ENCODE assay signal across 31 cellular contexts in genomic region chr7:45939574-45939973, GRCh38. TPM values are rescaled to one million over a fixed set of nuclear protein-coding genes. Genes with fewer than 3 reads are reported as not detected.
DNase-seq lines count a peak whose midpoint lies in the region; ATAC-seq lines count a peak whose summit lies in the region.
"Had no signal": no experiment of that assay in that cellular context is flagged by ENCODE, and none has a peak within 500 bp of the region (broad histone marks: within the 10 kb centered on the region; RNA-seq: fewer than 3 reads in every experiment).

No MANE protein-coding gene starts in this region.

- POLR2A ChIA-PET in CD4-positive, alpha-beta memory T cell (lab: Charles Lee; ENCODE audit: partially characterized antibody) = interaction anchor here (0.9 to 2.0 kb wide), 3 partner anchors 17 to 21 kb away, joined by 4 to 10 read pairs (median 5); partner anchors contain the start of gene IGFBP3
- POLR2A ChIA-PET in T-cell (lab: Charles Lee) = no interaction called here
- POLR2A ChIA-PET in naive thymus-derived CD8-positive, alpha-beta T cell (lab: Charles Lee) = interaction anchor here (1.4 kb wide), 1 partner anchor 17 kb away, joined by 11 read pairs; the partner anchor contains the start of gene IGFBP3

- H2AFZ ChIP-seq in GM23248 = no peak overlapping the region
- H2AFZ ChIP-seq: hepatocyte had no signal

- H3K4me1 ChIP-seq in CD4-positive, alpha-beta memory T cell (ENCODE audit: insufficient read depth, low read length) = peaks cover 8% of the 10 kb centered on the region
- H3K4me1 ChIP-seq in GM23248 (ENCODE audit: insufficient read depth) = no peaks in the 10 kb centered on the region
- H3K4me1 ChIP-seq: gastroesophageal sphincter, lower lobe of right lung, pancreas, SJSA1, testis had no signal

- no peak overlapping the region for H3K9ac ChIP-seq in GM23248

- no peaks in the 10 kb centered on the region for H4K20me1 ChIP-seq in GM23248 (ENCODE audit: insufficient read depth)

- no peaks in the 10 kb centered on the region for H3K9me2 ChIP-seq in GM23248 (ENCODE audit: insufficient read depth)

- peak overlapping the region; percentile 10 for H3K27ac Mint-ChIP-seq in activated CD8-positive, alpha-beta memory T cell treated with anti-CD3 and anti-CD28 coated beads, Interleukin-2, amount 10 ng/mL, durations not matched to agents 7 days and 5 days
- peak overlapping the region in 2 of 7 donors; percentile 58 to 77 for H3K27ac Mint-ChIP-seq in CD4-positive, alpha-beta memory T cell
- no peak overlapping the region for H3K27ac Mint-ChIP-seq in T-cell
- peak overlapping the region in 4 of 10 donors; percentile 68 to 88 (median 78) for H3K27ac Mint-ChIP-seq in naive thymus-derived CD8-positive, alpha-beta T cell
- H3K27ac Mint-ChIP-seq: HFFc6 had no signal

- CTCF ChIA-PET in activated CD8-positive, alpha-beta memory T cell treated with anti-CD3 and anti-CD28 coated beads, Interleukin-2, amount 10 ng/mL, durations not matched to agents 7 days and 5 days (lab: Charles Lee) = interaction anchor here (1.5 to 1.6 kb wide), 2 partner anchors 17 to 19 kb away, joined by 3 to 11 read pairs; no protein-coding TSS in a partner anchor
- CTCF ChIA-PET in CD4-positive, alpha-beta memory T cell (lab: Charles Lee; ENCODE audit: partially characterized antibody) = interaction anchor here (1.1 to 1.3 kb wide), 3 partner anchors 17 to 21 kb away, joined by 3 to 4 read pairs (median 4); partner anchors contain the start of gene IGFBP3
- CTCF ChIA-PET in T-cell (lab: Charles Lee) = interaction anchor here in 1 of 2 donors (1.5 kb wide), 1 partner anchor 17 kb away, joined by 5 read pairs; no protein-coding TSS in a partner anchor

- H3K36me3 ChIP-seq in CD4-positive, alpha-beta memory T cell (ENCODE audit: insufficient read depth, low read length) = no peaks in the 10 kb centered on the region
- no peaks in the 10 kb centered on the region for H3K36me3 ChIP-seq in GM23248 (ENCODE audit: low read depth)
- H3K36me3 ChIP-seq: brain microvascular endothelial cell, gastroesophageal sphincter, lower lobe of right lung, pancreas, SJSA1 had no signal

- H3K27me3 Mint-ChIP-seq in activated CD8-positive, alpha-beta memory T cell treated with anti-CD3 and anti-CD28 coated beads, Interleukin-2, amount 10 ng/mL, durations not matched to agents 7 days and 5 days = peaks cover 4% of the 10 kb centered on the region
- peaks cover 2 to 4% of the 10 kb centered on the region in 2 donors for H3K27me3 Mint-ChIP-seq in CD4-positive, alpha-beta memory T cell
- peaks cover 7 to 13% of the 10 kb centered on the region in 2 donors for H3K27me3 Mint-ChIP-seq in T-cell
- peaks cover 6 to 14% (median 11%) of the 10 kb centered on the region in 5 donors for H3K27me3 Mint-ChIP-seq in naive thymus-derived CD8-positive, alpha-beta T cell

- DNase-seq in activated CD8-positive, alpha-beta memory T cell treated with anti-CD3 and anti-CD28 coated beads, Interleukin-2, amount 10 ng/mL, durations not matched to agents 7 days and 5 days = no peak
- DNase-seq in activated CD8-positive, alpha-beta memory T cell treated with anti-CD3 and anti-CD28 coated beads, Interleukin-2, amount 50 U/mL, for 48 hours = no peak
- DNase-seq in CD4-positive, alpha-beta memory T cell = no peak
- no peak for DNase-seq in T-cell
- no peak for DNase-seq in naive thymus-derived CD8-positive, alpha-beta T cell
- DNase-seq in GM23248 = no peak
- DNase-seq: activated gamma-delta T cell treated with Interleukin-2 at 50 U/mL for 16 hours; amygdala; brain microvascular endothelial cell; CD4-positive, CD25-positive, alpha-beta regulatory T cell; DMS 273 treated with DMSO at 0.1 percent for 48 hours; HFFc6; lower lobe of right lung; NCI-H1048; NCI-H1694 treated with DMSO at 0.1 percent for 48 hours; NCI-H446 treated with DMSO at 0.1 percent for 48 hours; pancreas; retina had no signal

- H3K4me3 ChIP-seq in CD4-positive, alpha-beta memory T cell (ENCODE audit: low read length in 2 of 2) = no peak overlapping the region
- H3K4me3 ChIP-seq in GM23248 = no peak overlapping the region
- H3K4me3 ChIP-seq: gastroesophageal sphincter, hepatocyte, lower lobe of right lung, pancreas, SJSA1 had no signal

- no peaks in the 10 kb centered on the region for H3F3A ChIP-seq in GM23248 (ENCODE audit: insufficient read depth)

- intact Hi-C loops in CD4-positive, alpha-beta memory T cell (cut with micrococcal nuclease) = no loop called here

- H3K9me3 Mint-ChIP-seq in activated CD8-positive, alpha-beta memory T cell treated with anti-CD3 and anti-CD28 coated beads, Interleukin-2, amount 10 ng/mL, durations not matched to agents 7 days and 5 days (ENCODE audit: low read depth) = peaks cover 7% of the 10 kb centered on the region
- peaks cover 0 to 6% (median under 1%) of the 10 kb centered on the region in 8 donors for H3K9me3 Mint-ChIP-seq in CD4-positive, alpha-beta memory T cell
- peaks cover 3 to 8% (median 4%) of the 10 kb centered on the region in 3 donors for H3K9me3 Mint-ChIP-seq in T-cell
- H3K9me3 Mint-ChIP-seq in naive thymus-derived CD8-positive, alpha-beta T cell = peaks cover 0 to 5% (median 0%) of the 10 kb centered on the region in 9 donors

- H3K36me3 Mint-ChIP-seq in activated CD8-positive, alpha-beta memory T cell treated with anti-CD3 and anti-CD28 coated beads, Interleukin-2, amount 10 ng/mL, durations not matched to agents 7 days and 5 days = peaks cover 4% of the 10 kb centered on the region
- H3K36me3 Mint-ChIP-seq in CD4-positive, alpha-beta memory T cell = no peaks in the 10 kb centered on the region
- H3K36me3 Mint-ChIP-seq in T-cell = no peaks in the 10 kb centered on the region
- H3K36me3 Mint-ChIP-seq in naive thymus-derived CD8-positive, alpha-beta T cell = peaks cover 0 to 5% (median 5%) of the 10 kb centered on the region in 3 donors
- H3K36me3 Mint-ChIP-seq: CD4-positive, CD25-positive, alpha-beta regulatory T cell had no signal

- no peak overlapping the region for H3K4me3 Mint-ChIP-seq in activated CD8-positive, alpha-beta memory T cell treated with anti-CD3 and anti-CD28 coated beads, Interleukin-2, amount 10 ng/mL, durations not matched to agents 7 days and 5 days
- H3K4me3 Mint-ChIP-seq in CD4-positive, alpha-beta memory T cell = peak overlapping the region in 7 of 8 donors; percentile 5 to 84 (median 40)
- peak overlapping the region in 2 of 3 donors; percentile 52 for H3K4me3 Mint-ChIP-seq in T-cell
- peak overlapping the region; percentile 24 to 92 (median 60) for H3K4me3 Mint-ChIP-seq in naive thymus-derived CD8-positive, alpha-beta T cell
- H3K4me3 Mint-ChIP-seq: HFFc6 had no signal

- no peaks in the 10 kb centered on the region for H3K9me3 ChIP-seq in CD4-positive, alpha-beta memory T cell (ENCODE audit: control insufficient read depth in 1 of 2, low read length in 2 of 2)
- H3K9me3 ChIP-seq in GM23248 (ENCODE audit: low read depth) = no peaks in the 10 kb centered on the region
- H3K9me3 ChIP-seq: gastroesophageal sphincter, lower lobe of right lung, pancreas, SJSA1, testis had no signal

- H3K27ac ChIP-seq in CD4-positive, alpha-beta memory T cell (ENCODE audit: low read depth, low read length) = no peak overlapping the region
- H3K27ac ChIP-seq in GM23248 = no peak overlapping the region
- H3K27ac ChIP-seq: brain microvascular endothelial cell, gastroesophageal sphincter, hepatocyte, lower lobe of right lung, pancreas, RWPE1, SJSA1, skin epidermis, testis had no signal

- peaks cover 15% of the 10 kb centered on the region for H3K4me1 Mint-ChIP-seq in activated CD8-positive, alpha-beta memory T cell treated with anti-CD3 and anti-CD28 coated beads, Interleukin-2, amount 10 ng/mL, durations not matched to agents 7 days and 5 days
- H3K4me1 Mint-ChIP-seq in CD4-positive, alpha-beta memory T cell = peaks cover 14 to 36% (median 29%) of the 10 kb centered on the region in 4 donors
- peaks cover 28 to 36% (median 35%) of the 10 kb centered on the region in 3 donors for H3K4me1 Mint-ChIP-seq in T-cell
- peaks cover 10 to 44% (median 19%) of the 10 kb centered on the region in 4 donors for H3K4me1 Mint-ChIP-seq in naive thymus-derived CD8-positive, alpha-beta T cell

- WGBS in GM23248 (ENCODE audit: low coverage in 1 of 2, low lambda C conversion rate in 2 of 2, missing lambda C conversion rate in 2 of 2), 2 experiments = 86 to 87% methylated on average over 11 of the region's 11 CpGs

- ATAC-seq in activated CD8-positive, alpha-beta memory T cell treated with anti-CD3 and anti-CD28 coated beads, Interleukin-2, amount 10 ng/mL, durations not matched to agents 7 days and 5 days = no peak
- ATAC-seq in T-cell (replicated peaks in 1 of 4) (no peak), HG02588 (IDR thresholded peaks at IDR 0.05; ENCODE audit: unreplicated experiment) (no peak)
- ATAC-seq in naive thymus-derived CD8-positive, alpha-beta T cell = no peak
- ATAC-seq: gastroesophageal sphincter, lower lobe of right lung had no signal

- in situ Hi-C loops in GM23248 (cut with MboI) = no loop called here

- no peaks in the 10 kb centered on the region for H3K79me2 ChIP-seq in GM23248 (ENCODE audit: insufficient read depth)
- H3K79me2 ChIP-seq: hepatocyte had no signal

- no peaks in the 10 kb centered on the region for H3K27me3 ChIP-seq in CD4-positive, alpha-beta memory T cell (ENCODE audit: insufficient read depth, low read length)
- H3K27me3 ChIP-seq in GM23248 (replicated peaks; ENCODE audit: insufficient read depth) = no peaks in the 10 kb centered on the region
- H3K27me3 ChIP-seq: brain microvascular endothelial cell, hepatocyte, pancreas, SJSA1, testis had no signal

- no peak overlapping the region for H3K4me2 ChIP-seq in GM23248 (ENCODE audit: unreplicated experiment)
- H3K4me2 ChIP-seq: hepatocyte had no signal

RNA-seq across cellular contexts. Expression of gene IGFBP3, which starts 18.5 kb away (rescaled TPM):
- 10 to 100 TPM; 10.5 to 17.8 TPM for total RNA-seq in activated CD8-positive, alpha-beta memory T cell treated with anti-CD3 and anti-CD28 coated beads, Interleukin-2, amount 10 ng/mL, durations not matched to agents 7 days and 5 days
- 10 to 100 TPM; 18.4 to 19.0 TPM for total RNA-seq in CD4-positive, alpha-beta memory T cell
- 10 to 100 TPM; 10.4 to 12.9 TPM for polyA plus RNA-seq in CD4-positive, alpha-beta memory T cell
- total RNA-seq in T-cell = 10 to 100 TPM in 2 of 5 donors, 1 to 10 TPM in 3; 3.9 to 20.5 (median 8.2) TPM
- total RNA-seq in naive thymus-derived CD8-positive, alpha-beta T cell = 10 to 100 TPM; 10.4 to 11.5 TPM
- 10 to 100 TPM in 1 of 3 donors, 1 to 10 TPM in 2; 2.1 to 13.7 (median 2.4) TPM for polyA plus RNA-seq in naive thymus-derived CD8-positive, alpha-beta T cell
- total RNA-seq in GM23248 (2014; rRNA removed; shearing (Covaris generic)) = 29,310 and 34,986 TPM in 2 replicates
- polyA plus RNA-seq in GM23248 (2016; fragmentation: Nextera tagmentation; extraction: Ambion mirVana) = 17,437 and 17,601 TPM in 2 replicates
- total RNA-seq: HT1080 had no signal

RNA-seq across cellular contexts. Expression of gene IGFBP1, which starts 51.3 kb away (rescaled TPM):
- not detected for total RNA-seq in activated CD8-positive, alpha-beta memory T cell treated with anti-CD3 and anti-CD28 coated beads, Interleukin-2, amount 10 ng/mL, durations not matched to agents 7 days and 5 days
- total RNA-seq in CD4-positive, alpha-beta memory T cell = not detected
- not detected for polyA plus RNA-seq in CD4-positive, alpha-beta memory T cell
- total RNA-seq in T-cell = under 1 TPM in 2 of 5 donors, not detected in 3; 0.38 to 0.44 TPM
- total RNA-seq in naive thymus-derived CD8-positive, alpha-beta T cell = not detected
- polyA plus RNA-seq in naive thymus-derived CD8-positive, alpha-beta T cell = not detected
- 1.3 TPM in 1 of 2 replicates, not detected in the other for total RNA-seq in GM23248 (2014; rRNA removed; shearing (Covaris generic))
- polyA plus RNA-seq in GM23248 (2016; fragmentation: Nextera tagmentation; extraction: Ambion mirVana) = 0.34 and 0.50 TPM in 2 replicates
- total RNA-seq: A673; CD4-positive, CD25-positive, alpha-beta regulatory T cell; gastroesophageal sphincter; HFFc6; lower lobe of right lung; mononuclear cell; SJSA1; T-helper 1 cell treated with Interleukin-12 subunit alpha and Interleukin-12 subunit beta and Interleukin-4 antibody, amounts not matched to agents 30 ng/mL and 1 ng/mL, for 36 hours; urinary bladder had no signal
- polyA plus RNA-seq: CD4-positive, CD25-positive, alpha-beta regulatory T cell; neural cell had no signal

Comparison
In these comparisons a context has a peak if more than half of its experiments do, and no peak if none do; other contexts are left out.
1. RNA of gene IGFBP3, which starts 18.5 kb away (total RNA-seq): 29,310 to 34,986 TPM in GM23248; 18.4 to 19.0 TPM in CD4-positive, alpha-beta memory T cell, 10.5 to 17.8 TPM in activated CD8-positive, alpha-beta memory T cell treated with anti-CD3 and anti-CD28 coated beads, Interleukin-2, amount 10 ng/mL, durations not matched to agents 7 days and 5 days, 10.4 to 11.5 TPM in naive thymus-derived CD8-positive, alpha-beta T cell and 3.9 to 20.5 TPM in T-cell; every median in the first group is over 1,000 times any median in the second.
2. POLR2A ChIA-PET loops: an anchor here in CD4-positive, alpha-beta memory T cell (0.9 to 2.0 kb wide) and naive thymus-derived CD8-positive, alpha-beta T cell (1.4 kb wide); none called in T-cell.